9 cellular contexts compared by ENCODE assay signal in the genomic region with DNA sequence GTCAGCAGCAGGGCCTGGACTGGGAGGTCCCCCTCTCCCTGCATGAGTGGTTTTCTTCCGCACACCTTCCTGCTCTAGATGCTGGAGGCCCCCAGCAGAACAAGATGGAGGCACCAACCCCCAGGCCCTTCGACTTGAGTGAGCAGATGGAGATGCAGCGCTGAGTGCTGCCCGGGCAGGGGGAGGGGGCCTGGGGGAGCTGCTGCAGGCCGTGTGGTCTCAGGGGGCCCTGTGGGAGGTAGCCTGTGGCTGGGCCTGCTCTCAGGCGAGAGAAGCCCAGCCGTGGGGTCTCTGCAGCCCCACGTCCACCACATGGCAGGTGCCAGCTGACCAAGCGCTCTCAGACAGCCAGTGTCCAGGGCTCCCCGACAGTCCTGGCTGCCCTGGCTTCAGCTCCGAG. TPM values are rescaled to one million over a fixed set of nuclear protein-coding genes. Genes with fewer than 3 reads are reported as not detected.
DNase-seq lines count a peak whose midpoint lies in the region; ATAC-seq and TF ChIP-seq lines count a peak whose summit lies in the region.
"Had no signal": no experiment of that assay in that cellular context is flagged by ENCODE, and none has a peak within 500 bp of the region (broad histone marks: within the 10 kb centered on the region; RNA-seq: fewer than 3 reads in every experiment).

No MANE protein-coding gene starts in this region.

- no peak for ATAC-seq in HG02798 (IDR thresholded peaks at IDR 0.05; ENCODE audit: poor library complexity, unreplicated experiment)

- H3K9me3 Mint-ChIP-seq in activated CD4-positive, alpha-beta memory T cell treated with anti-CD3 and anti-CD28 coated beads, Interleukin-2, amount 10 ng/mL, durations not matched to agents 7 days and 5 days, result no peaks in the 10 kb centered on the region
- H3K9me3 Mint-ChIP-seq: HFFc6 had no signal

- no peaks in the 10 kb centered on the region for H3K27me3 Mint-ChIP-seq in activated CD4-positive, alpha-beta memory T cell treated with anti-CD3 and anti-CD28 coated beads, Interleukin-2, amount 10 ng/mL, durations not matched to agents 7 days and 5 days

- CTCF ChIA-PET in activated CD4-positive, alpha-beta memory T cell treated with anti-CD3 and anti-CD28 coated beads, Interleukin-2, amount 10 ng/mL, durations not matched to agents 7 days and 5 days (lab: Charles Lee), result interaction anchor here (1.2 to 5.3 kb wide), 12 partner anchors 12 to 365 kb away, joined by 3 to 175 read pairs (median 9); a partner anchor contains a TSS

- peaks cover 47% of the 10 kb centered on the region for H3K4me1 Mint-ChIP-seq in activated CD4-positive, alpha-beta memory T cell treated with anti-CD3 and anti-CD28 coated beads, Interleukin-2, amount 10 ng/mL, durations not matched to agents 7 days and 5 days

- H3K36me3 ChIP-seq in HUES6 (ENCODE audit: control insufficient read depth, insufficient read depth, low read length) (peaks cover 11% of the 10 kb centered on the region; the same call in 1 of the 2 replicates), liver (ENCODE audit: control insufficient read depth in 4 of 4, insufficient read depth in 3 of 4, low read depth in 1 of 4, low read length in 3 of 4) (no peaks in the 10 kb centered on the region), suprapubic skin (no peaks in the 10 kb centered on the region)

- H3K9me3 ChIP-seq in HUES6 (ENCODE audit: control insufficient read depth, insufficient read depth, low read depth, low read length) (no peaks in the 10 kb centered on the region), liver (ENCODE audit: control insufficient read depth in 4 of 4, low read length in 3 of 4) (no peaks in the 10 kb centered on the region), suprapubic skin (no peaks in the 10 kb centered on the region)

- POLR2A ChIA-PET in activated CD4-positive, alpha-beta memory T cell treated with anti-CD3 and anti-CD28 coated beads, Interleukin-2, amount 10 ng/mL, durations not matched to agents 7 days and 5 days (lab: Charles Lee), result interaction anchor here (1.1 to 3.7 kb wide), 13 partner anchors 12 to 389 kb away, joined by 3 to 48 read pairs (median 5); a partner anchor contains a TSS

- TF ChIP-seq CTCF in liver (IDR thresholded peaks at IDR 0.05; ENCODE audit: low read depth, low read length, missing input control), result no peak
- no peak for TF ChIP-seq CTCF in suprapubic skin (IDR thresholded peaks at IDR 0.05)

- H3K4me3 Mint-ChIP-seq in activated CD4-positive, alpha-beta memory T cell treated with anti-CD3 and anti-CD28 coated beads, Interleukin-2, amount 10 ng/mL, durations not matched to agents 7 days and 5 days, result no peak overlapping the region

- H3K9ac ChIP-seq in HUES6 (ENCODE audit: low read length) (no peak overlapping the region), liver (ENCODE audit: low read depth in 1 of 2, low read length in 2 of 2) (no peak overlapping the region)

- H3K27ac ChIP-seq in HUES6 (ENCODE audit: low read depth, low read length) (peak overlapping the region; percentile 50; the same call in 1 of the 2 replicates), liver (ENCODE audit: low read depth in 1 of 2, low read length in 2 of 2) (peak overlapping the region; percentile 92 to 93), suprapubic skin (peak overlapping the region; percentile 82)

- TF ChIP-seq POLR2A in suprapubic skin (IDR thresholded peaks at IDR 0.05), result no peak

- TF ChIP-seq EP300 in suprapubic skin (IDR thresholded peaks at IDR 0.05), result no peak

- H3K4me1 ChIP-seq in HUES6 (ENCODE audit: control insufficient read depth, insufficient read depth, low read length) (peaks cover 13% of the 10 kb centered on the region), liver (ENCODE audit: control insufficient read depth in 4 of 4, insufficient read depth in 4 of 4, low read length in 3 of 4) (peaks cover 7 to 29% (median 19%) of the 10 kb centered on the region in 4 donors), suprapubic skin (peaks cover 60% of the 10 kb centered on the region)

- DNase-seq in activated CD4-positive, alpha-beta memory T cell treated with anti-CD3 and anti-CD28 coated beads, Interleukin-2, amount 10 ng/mL, durations not matched to agents 7 days and 5 days, result no peak
- DNase-seq in suprapubic skin (ENCODE audit: low spot score in 2 of 2), result peak in 1 of 2 donors; percentile 73
- DNase-seq in dedifferentiated amniotic fluid mesenchymal stem cell (ENCODE audit: extremely low spot score), result no peak
- no peak for DNase-seq in hepatic stellate cell (ENCODE audit: low spot score)
- DNase-seq: NCI-H2081 treated with DMSO at 0.1 percent for 48 hours had no signal

- WGBS in liver, result 84% methylated on average over 11 of the region's 11 CpGs
- 83% methylated on average over 6 of the region's 11 CpGs for WGBS in suprapubic skin

- H3K27me3 ChIP-seq in HUES6 (ENCODE audit: control insufficient read depth, insufficient read depth, low read length) (no peaks in the 10 kb centered on the region), liver (ENCODE audit: control insufficient read depth in 4 of 4, insufficient read depth in 4 of 4, low read length in 3 of 4) (no peaks in the 10 kb centered on the region), suprapubic skin (no peaks in the 10 kb centered on the region)

- H3K36me3 Mint-ChIP-seq in activated CD4-positive, alpha-beta memory T cell treated with anti-CD3 and anti-CD28 coated beads, Interleukin-2, amount 10 ng/mL, durations not matched to agents 7 days and 5 days (ENCODE audit: low read depth), result no peaks in the 10 kb centered on the region

- peak overlapping the region; percentile 92 for H3K27ac Mint-ChIP-seq in activated CD4-positive, alpha-beta memory T cell treated with anti-CD3 and anti-CD28 coated beads, Interleukin-2, amount 10 ng/mL, durations not matched to agents 7 days and 5 days

- no peak overlapping the region for H3K4me3 ChIP-seq in HUES6 (ENCODE audit: low read depth, low read length)
- H3K4me3 ChIP-seq in liver (ENCODE audit: low read depth in 1 of 3, low read length in 3 of 3), result no peak overlapping the region
- H3K4me3 ChIP-seq in suprapubic skin, result no peak overlapping the region

- TF ChIP-seq RAD21 in liver (IDR thresholded peaks at IDR 0.05), result no peak

TF ChIP-seq in liver, 16 proteins besides CTCF, POLR2A, EP300 and RAD21:
- TF ChIP-seq JUND (IDR thresholded peaks at IDR 0.05), result no peak
- no peak for TF ChIP-seq EGR1 (IDR thresholded peaks at IDR 0.05; ENCODE audit: low read depth in 2 of 2)
TF ChIP-seq in liver: peak in this region for 0.

RNA-seq across cellular contexts. Expression of a gene that starts 1.2 kb away (rescaled TPM):
- 10 to 100 TPM; 53.4 to 57.1 TPM for total RNA-seq in activated CD4-positive, alpha-beta memory T cell treated with anti-CD3 and anti-CD28 coated beads, Interleukin-2, amount 10 ng/mL, durations not matched to agents 7 days and 5 days
- total RNA-seq in liver, result 10 to 100 TPM in 1 of 2 donors, 1 to 10 TPM in 1; 5.6 to 11.9 TPM
- 10 to 100 TPM; 19.6 to 31.5 TPM for polyA plus RNA-seq in liver
- 10 to 100 TPM; 18.6 to 47.3 (median 24.9) TPM for total RNA-seq in suprapubic skin

RNA-seq across cellular contexts. Expression of a gene that starts 32.3 kb away (rescaled TPM):
- total RNA-seq in activated CD4-positive, alpha-beta memory T cell treated with anti-CD3 and anti-CD28 coated beads, Interleukin-2, amount 10 ng/mL, durations not matched to agents 7 days and 5 days, result 10 to 100 TPM; 58.0 to 61.5 TPM
- 10 to 100 TPM; 18.9 to 21.3 TPM for total RNA-seq in liver
- polyA plus RNA-seq in liver, result 10 to 100 TPM in 1 of 2 donors, 1 to 10 TPM in 1; 3.2 to 20.1 TPM
- total RNA-seq in suprapubic skin, result 10 to 100 TPM; 51.8 to 91.2 (median 68.1) TPM
